Comparison of ENCODE assay signal across 10 cellular contexts in the genomic region with DNA sequence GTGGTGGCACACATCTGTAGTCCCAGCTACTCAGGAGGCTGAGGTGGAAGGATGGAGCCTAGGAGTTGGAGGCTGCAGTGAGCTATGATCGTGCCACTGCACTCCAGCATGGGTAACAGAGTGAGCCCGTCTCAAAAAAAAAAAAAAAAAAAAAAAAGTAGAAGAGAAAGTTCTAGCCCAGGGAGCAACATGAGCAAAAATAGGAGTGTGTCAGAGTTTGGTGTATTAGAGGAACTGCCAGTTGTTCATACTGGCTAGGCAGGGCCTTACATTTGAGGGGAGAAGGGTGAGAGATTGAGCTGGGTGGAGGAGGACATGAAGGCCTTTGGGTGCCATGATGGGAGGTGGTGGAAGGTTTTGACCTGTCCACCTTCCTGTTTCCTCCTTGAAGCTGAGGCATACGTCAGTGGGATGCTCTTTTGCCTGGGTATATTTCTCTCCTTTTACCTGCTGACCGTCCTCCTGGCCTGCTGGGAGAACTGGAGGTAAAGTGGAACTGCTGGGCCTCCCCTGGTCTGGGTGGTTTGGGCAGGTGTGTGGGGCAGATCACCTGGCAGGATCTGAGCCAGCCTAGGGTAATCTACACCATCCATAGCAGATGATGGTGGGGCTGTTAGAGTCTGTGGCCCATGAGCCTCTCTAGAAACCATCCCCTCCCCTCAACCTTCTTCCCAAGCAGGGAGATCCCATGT. TPM values are rescaled to one million over a fixed set of nuclear protein-coding genes. Genes with fewer than 3 reads are reported as not detected.
A peak's percentile ranks its signal among the peaks of the same experiment; 100 is the strongest.
DNase-seq lines count a peak whose midpoint lies in the region; ATAC-seq and TF ChIP-seq lines count a peak whose summit lies in the region.
"Had no signal": no experiment of that assay in that cellular context is flagged by ENCODE, and none has a peak within 500 bp of the region (broad histone marks: within the 10 kb centered on the region; RNA-seq: fewer than 3 reads in every experiment).

No MANE protein-coding gene starts in this region.

- no peak overlapping the region for H2AFZ ChIP-seq in H9 (ENCODE audit: low read length)

- H3K23me2 ChIP-seq in H9 (ENCODE audit: insufficient read length, low read depth, low read length, poor library complexity, severe bottlenecking) = no peaks in the 10 kb centered on the region

- no peak overlapping the region for H2BK12ac ChIP-seq in H9 (ENCODE audit: insufficient read length, low read depth, low read length)

- H3K14ac ChIP-seq in H9 (ENCODE audit: insufficient read depth, low read length) = no peak overlapping the region

- H3K9ac ChIP-seq in H9 (ENCODE audit: extremely low read depth, insufficient read length, low read length) = no peak overlapping the region

- no peak overlapping the region for H4K8ac ChIP-seq in H9 (replicated peaks; ENCODE audit: insufficient read length, low read depth, low read length)

- no peak overlapping the region for H3K27ac ChIP-seq in naive thymus-derived CD4-positive, alpha-beta T cell (ENCODE audit: low read depth, low read length)
- no peak overlapping the region for H3K27ac ChIP-seq in H9 (ENCODE audit: insufficient read length, low read depth, low read length)
- H3K27ac ChIP-seq in esophagus squamous epithelium = peak overlapping the region in 2 of 4 donors; percentile 50 to 52

- H4K20me1 ChIP-seq in H9 (ENCODE audit: control insufficient read depth, insufficient read depth, insufficient read length) = no peaks in the 10 kb centered on the region

- no peaks in the 10 kb centered on the region for H3K79me2 ChIP-seq in H9 (ENCODE audit: insufficient read depth, low read length)

- no peak overlapping the region for H3T11ph ChIP-seq in H9 (ENCODE audit: low read length)

- no peak overlapping the region for H3K56ac ChIP-seq in H9 (ENCODE audit: insufficient read length, low read depth, low read length)

- no peak for TF ChIP-seq POLR2A in esophagus squamous epithelium (IDR thresholded peaks at IDR 0.05)

- no peaks in the 10 kb centered on the region for H3K9me3 Mint-ChIP-seq in Caco-2 (ENCODE audit: unreplicated experiment)
- H3K9me3 Mint-ChIP-seq in activated B cell treated with CpG ODN at 0.5 μM for 24 hours = no peaks in the 10 kb centered on the region
- H3K9me3 Mint-ChIP-seq in naive thymus-derived CD4-positive, alpha-beta T cell = no peaks in the 10 kb centered on the region
- H3K9me3 Mint-ChIP-seq in H9 = no peaks in the 10 kb centered on the region

- BruUV-seq in Caco-2 (replicated peaks; lab: Mats Ljungman, UMichigan) = no TSS peak

- H2BK20ac ChIP-seq in H9 (ENCODE audit: low read depth, low read length, poor library complexity, severe bottlenecking) = no peak overlapping the region

- no peak overlapping the region for H2BK5ac ChIP-seq in H9 (ENCODE audit: insufficient read length, low read length)

- CTCF ChIA-PET in Caco-2 (lab: Charles Lee) = interaction anchor here (0.5 to 0.7 kb wide), 3 partner anchors 15 to 27 kb away, joined by 3 to 4 read pairs (median 3); no protein-coding TSS in a partner anchor
- CTCF ChIA-PET in activated B cell treated with CpG ODN at 0.5 μM for 24 hours (lab: Charles Lee) = no interaction called here
- CTCF ChIA-PET in naive thymus-derived CD4-positive, alpha-beta T cell (lab: Charles Lee) = no interaction called here

- H3K79me1 ChIP-seq in H9 (ENCODE audit: insufficient read depth, low read depth, low read length, poor library complexity, severe bottlenecking) = no peaks in the 10 kb centered on the region

- POLR2A ChIA-PET in Caco-2 (lab: Charles Lee) (interaction anchor here (0.6 kb wide), 2 partner anchors 18 to 124 kb away, joined by 3 to 10 read pairs; no protein-coding TSS in a partner anchor), activated B cell treated with CpG ODN at 0.5 μM for 24 hours (lab: Charles Lee) (interaction anchor here (0.6 to 5.9 kb wide), 14 partner anchors 19 to 1698 kb away, joined by 3 to 37 read pairs (median 8); partner anchors contain the start of gene PAFAH1B2)
- POLR2A ChIA-PET in naive thymus-derived CD4-positive, alpha-beta T cell (lab: Charles Lee) = interaction anchor here (1.0 kb wide), 1 partner anchor 16 kb away, joined by 3 read pairs; no protein-coding TSS in a partner anchor

- TF ChIP-seq CTCF in Caco-2 (IDR thresholded peaks at IDR 0.05; ENCODE audit: insufficient read depth in 1 of 2, low read depth in 1 of 2, low read length in 1 of 2, severe bottlenecking in 1 of 2, unreplicated experiment in 1 of 2) (no peak), activated B cell treated with CpG ODN at 0.5 μM for 24 hours (IDR thresholded peaks at IDR 0.05) (no peak), H9 (conservative IDR thresholded peaks at IDR 0.05) (no peak), esophagus squamous epithelium (IDR thresholded peaks at IDR 0.05) (no peak)

- H3K4ac ChIP-seq in H9 (ENCODE audit: low read depth, low read length) = no peak overlapping the region

- ATAC-seq in activated B cell treated with CpG ODN at 0.5 μM for 24 hours (ENCODE audit: low read depth) (peak; percentile 38), GM19351 (IDR thresholded peaks at IDR 0.05; ENCODE audit: unreplicated experiment) (no peak)
- peak; percentile 55 for ATAC-seq in naive thymus-derived CD4-positive, alpha-beta T cell

- H3K4me1 ChIP-seq in Caco-2 (peaks cover 12% of the 10 kb centered on the region), H9 (ENCODE audit: insufficient read depth, low read length) (no peaks in the 10 kb centered on the region), esophagus squamous epithelium (peaks cover 0 to 33% (median 9%) of the 10 kb centered on the region in 3 donors)
- H3K4me1 ChIP-seq in naive thymus-derived CD4-positive, alpha-beta T cell (ENCODE audit: control insufficient read depth in 2 of 2, insufficient read depth in 2 of 2, low read length in 2 of 2) = peaks cover 3% of the 10 kb centered on the region in 2 donors

- H3K18ac ChIP-seq in H9 (ENCODE audit: insufficient read length, low read depth, low read length) = no peak overlapping the region

- no CpG with 5 or more reads among the region's 4 CpGs for WGBS in H9 (ENCODE audit: extremely low coverage, insufficient read length, low lambda C conversion rate)
- WGBS in esophagus squamous epithelium, 2 donors = 58 to 80% methylated on average over 3 to 4 of the region's 4 CpGs

- H3K36me3 ChIP-seq in Caco-2 (ENCODE audit: control insufficient read depth, insufficient read depth, low read length) = peaks cover 16% of the 10 kb centered on the region
- H3K36me3 ChIP-seq in H7 (replicated peaks; ENCODE audit: control insufficient read depth, insufficient read depth, low read length) = peaks cover 3% of the 10 kb centered on the region
- peaks cover 0 to 56% (median 3%) of the 10 kb centered on the region in 3 experiments for H3K36me3 ChIP-seq in naive thymus-derived CD4-positive, alpha-beta T cell (ENCODE audit: control insufficient read depth in 2 of 3, insufficient read depth in 3 of 3, low read length in 3 of 3)
- peaks cover 8 to 92% (median 31%) of the 10 kb centered on the region in 3 donors for H3K36me3 ChIP-seq in esophagus squamous epithelium

- no peak overlapping the region for H3K4me2 ChIP-seq in H9 (ENCODE audit: insufficient read depth, insufficient read length, low read length)

- no peak overlapping the region for H3K4me3 Mint-ChIP-seq in Caco-2 (ENCODE audit: unreplicated experiment)
- H3K4me3 Mint-ChIP-seq in activated B cell treated with CpG ODN at 0.5 μM for 24 hours = peak overlapping the region; percentile 42
- peak overlapping the region in 1 of 10 donors; percentile 26 for H3K4me3 Mint-ChIP-seq in naive thymus-derived CD4-positive, alpha-beta T cell
- no peak overlapping the region for H3K4me3 Mint-ChIP-seq in H9

- no peak overlapping the region for H2BK120ac ChIP-seq in H9 (ENCODE audit: low read depth, low read length, poor library complexity, severe bottlenecking)

- no peak overlapping the region for H4K91ac ChIP-seq in H9 (ENCODE audit: insufficient read length, low read depth, low read length)

- DNase-seq in Caco-2 (peak in 1 of 2 experiments; percentile 27), H7 (peak; percentile 40), activated B cell treated with CpG ODN at 0.5 μM for 24 hours (no peak), H9 (no peak), esophagus squamous epithelium (lab: John Stamatoyannopoulos, UW) (no peak), midbrain (lab: John Stamatoyannopoulos, UW) (no peak)
- DNase-seq in naive thymus-derived CD4-positive, alpha-beta T cell = no peak
- DNase-seq: cortex of kidney, NCI-H1694 had no signal

- H2AK5ac ChIP-seq in H9 (ENCODE audit: insufficient read length, low read length) = no peak overlapping the region

- no peak overlapping the region for H4K5ac ChIP-seq in H9 (ENCODE audit: insufficient read length, low read depth, low read length)

- H2BK15ac ChIP-seq in H9 (ENCODE audit: low read depth, low read length) = no peak overlapping the region

- H3K27ac Mint-ChIP-seq in Caco-2 (ENCODE audit: unreplicated experiment) = peak overlapping the region; percentile 3
- peak overlapping the region; percentile 94 for H3K27ac Mint-ChIP-seq in activated B cell treated with CpG ODN at 0.5 μM for 24 hours
- H3K27ac Mint-ChIP-seq in naive thymus-derived CD4-positive, alpha-beta T cell = peak overlapping the region in 4 of 9 donors; percentile 21 to 55 (median 37)
- H3K27ac Mint-ChIP-seq in H9 = no peak overlapping the region; a peak in 2 of 7 replicates

- H3K27me3 ChIP-seq in Caco-2 (replicated peaks; ENCODE audit: control insufficient read depth, insufficient read depth, low read length) (no peaks in the 10 kb centered on the region), H7 (ENCODE audit: control insufficient read depth, insufficient read depth, low read length) (no peaks in the 10 kb centered on the region), H9 (ENCODE audit: insufficient read depth, low read length) (no peaks in the 10 kb centered on the region), esophagus squamous epithelium (no peaks in the 10 kb centered on the region)
- H3K27me3 ChIP-seq in naive thymus-derived CD4-positive, alpha-beta T cell (ENCODE audit: control insufficient read depth in 2 of 2, insufficient read depth in 2 of 2, low read length in 2 of 2) = no peaks in the 10 kb centered on the region

- intact Hi-C loops in Caco-2 (cut with micrococcal nuclease; ENCODE audit: unreplicated experiment) = no loop called here
- intact Hi-C loops in activated B cell treated with CpG ODN at 0.5 μM for 24 hours (cut with micrococcal nuclease) = no loop called here
- intact Hi-C loops in naive thymus-derived CD4-positive, alpha-beta T cell (cut with micrococcal nuclease) = no loop called here
- intact Hi-C loops in esophagus squamous epithelium (cut with DNase I) = no loop called here

- H3K4me1 Mint-ChIP-seq in Caco-2 (ENCODE audit: low read depth, unreplicated experiment) (peaks cover 11% of the 10 kb centered on the region), activated B cell treated with CpG ODN at 0.5 μM for 24 hours (peaks cover 80% of the 10 kb centered on the region), H9 (peaks cover 3 to 4% of the 10 kb centered on the region in 2 experiments)
- H3K4me1 Mint-ChIP-seq in naive thymus-derived CD4-positive, alpha-beta T cell = peaks cover 3 to 20% (median 6%) of the 10 kb centered on the region in 7 donors

- H3K9me3 ChIP-seq in Caco-2 = no peaks in the 10 kb centered on the region
- no peaks in the 10 kb centered on the region for H3K9me3 ChIP-seq in naive thymus-derived CD4-positive, alpha-beta T cell (ENCODE audit: control insufficient read depth in 2 of 3, low read length in 3 of 3)
- no peaks in the 10 kb centered on the region for H3K9me3 ChIP-seq in H9 (ENCODE audit: control insufficient read depth, low read depth, low read length)
- H3K9me3 ChIP-seq in esophagus squamous epithelium = no peaks in the 10 kb centered on the region

- H3K36me3 Mint-ChIP-seq in Caco-2 (ENCODE audit: insufficient read depth, unreplicated experiment) = peaks cover 28% of the 10 kb centered on the region
- peaks cover 72% of the 10 kb centered on the region for H3K36me3 Mint-ChIP-seq in activated B cell treated with CpG ODN at 0.5 μM for 24 hours (ENCODE audit: low read depth)
- peaks cover 0 to 4% (median 0%) of the 10 kb centered on the region in 5 donors for H3K36me3 Mint-ChIP-seq in naive thymus-derived CD4-positive, alpha-beta T cell
- H3K36me3 Mint-ChIP-seq in H9 (ENCODE audit: insufficient read depth in 1 of 3, low read depth in 3 of 3) = peaks cover 3 to 37% (median 24%) of the 10 kb centered on the region in 3 experiments; a peak in 6 of 7 replicates

- H3K23ac ChIP-seq in H9 (ENCODE audit: insufficient read length, low read depth, low read length) = no peak overlapping the region

- H3K27me3 Mint-ChIP-seq in Caco-2 (ENCODE audit: insufficient read depth, unreplicated experiment) (no peaks in the 10 kb centered on the region), activated B cell treated with CpG ODN at 0.5 μM for 24 hours (no peaks in the 10 kb centered on the region), H9 (ENCODE audit: low read depth) (peaks cover 3% of the 10 kb centered on the region; the same call in 1 of the 2 replicates)
- H3K27me3 Mint-ChIP-seq in naive thymus-derived CD4-positive, alpha-beta T cell = no peaks in the 10 kb centered on the region

- H3K4me3 ChIP-seq in Caco-2 (ENCODE audit: low read depth, low read length) (no peak overlapping the region), H7 (ENCODE audit: insufficient read depth, low read depth, low read length) (no peak overlapping the region), esophagus squamous epithelium (no peak overlapping the region)
- no peak overlapping the region for H3K4me3 ChIP-seq in naive thymus-derived CD4-positive, alpha-beta T cell (ENCODE audit: low read length)

RNA-seq across cellular contexts. Expression of gene SIDT2, which starts 7.3 kb away (rescaled TPM):
- 57.2 and 61.7 TPM in 2 replicates for total RNA-seq in Caco-2 (2022)
- total RNA-seq in H7 (2014; rRNA removed; shearing (Covaris generic)) = 10.3 and 14.7 TPM in 2 replicates
- 96.7 and 115 TPM in 2 replicates for total RNA-seq in activated B cell treated with CpG ODN at 0.5 μM for 24 hours
- total RNA-seq in naive thymus-derived CD4-positive, alpha-beta T cell = 100 to 1,000 TPM in 2 of 5 experiments, 10 to 100 TPM in 3; 31.7 to 187 (median 60.5) TPM
- 1 to 10 TPM; 2.3 to 3.1 TPM for polyA plus RNA-seq in naive thymus-derived CD4-positive, alpha-beta T cell
- total RNA-seq in H9 (2021) = 18.3 and 20.9 TPM in 2 replicates
- total RNA-seq in esophagus squamous epithelium = 10 to 100 TPM in 2 of 4 donors, 1 to 10 TPM in 2; 6.9 to 20.0 (median 9.4) TPM

RNA-seq across cellular contexts. Expression of gene TAGLN, which starts 13.3 kb away (rescaled TPM):
- total RNA-seq in Caco-2 (2022) (303 and 588 TPM in 2 replicates), activated B cell treated with CpG ODN at 0.5 μM for 24 hours (14.2 and 17.9 TPM in 2 replicates), H9 (2021) (176 and 188 TPM in 2 replicates), esophagus squamous epithelium (1,000 to 10,000 TPM in 1 of 4 donors, 100 to 1,000 TPM in 2, 10 to 100 TPM in 1; 64.8 to 1,356 (median 373) TPM)
- total RNA-seq in H7 (2014; rRNA removed; shearing (Covaris generic)) = 188 and 343 TPM in 2 replicates
- 10 to 100 TPM in 4 of 5 experiments, 1 to 10 TPM in 1; 6.4 to 28.0 (median 18.2) TPM for total RNA-seq in naive thymus-derived CD4-positive, alpha-beta T cell
- polyA plus RNA-seq in naive thymus-derived CD4-positive, alpha-beta T cell = 1 to 10 TPM in 1 of 2 donors, under 1 TPM in 1; 0.32 to 1.0 TPM

RNA-seq across cellular contexts. Expression of gene PAFAH1B2, which starts 41.8 kb away (rescaled TPM):
- total RNA-seq in Caco-2 (2022) (167 and 168 TPM in 2 replicates), activated B cell treated with CpG ODN at 0.5 μM for 24 hours (71.3 and 78.7 TPM in 2 replicates), H9 (2021) (158 and 161 TPM in 2 replicates), esophagus squamous epithelium (10 to 100 TPM; 33.2 to 64.0 (median 48.5) TPM)
- total RNA-seq in H7 (2014; rRNA removed; shearing (Covaris generic)) = 138 and 159 TPM in 2 replicates
- 10 to 100 TPM; 48.9 to 62.0 (median 55.8) TPM for total RNA-seq in naive thymus-derived CD4-positive, alpha-beta T cell
- polyA plus RNA-seq in naive thymus-derived CD4-positive, alpha-beta T cell = 10 to 100 TPM; 13.6 to 18.2 TPM

RNA-seq across cellular contexts. Expression of gene PCSK7, which starts 46.0 kb away (rescaled TPM):
- 120 and 132 TPM in 2 replicates for total RNA-seq in Caco-2 (2022)
- total RNA-seq in H7 (2014; rRNA removed; shearing (Covaris generic)) = 28.4 and 29.3 TPM in 2 replicates
- total RNA-seq in activated B cell treated with CpG ODN at 0.5 μM for 24 hours = 274 and 341 TPM in 2 replicates
- 100 to 1,000 TPM; 196 to 319 (median 312) TPM for total RNA-seq in naive thymus-derived CD4-positive, alpha-beta T cell
- 10 to 100 TPM; 45.4 to 71.4 TPM for polyA plus RNA-seq in naive thymus-derived CD4-positive, alpha-beta T cell
- total RNA-seq in H9 (2021) = 50.7 and 53.9 TPM in 2 replicates
- 10 to 100 TPM; 28.7 to 53.3 (median 45.0) TPM for total RNA-seq in esophagus squamous epithelium

RNA-seq across cellular contexts. Expression of gene RNF214, which starts 46.6 kb away (rescaled TPM):
- 51.2 and 55.8 TPM in 2 replicates for total RNA-seq in Caco-2 (2022)
- total RNA-seq in H7 (2014; rRNA removed; shearing (Covaris generic)) = 10.1 and 14.9 TPM in 2 replicates
- 18.7 and 22.3 TPM in 2 replicates for total RNA-seq in activated B cell treated with CpG ODN at 0.5 μM for 24 hours
- total RNA-seq in naive thymus-derived CD4-positive, alpha-beta T cell = 10 to 100 TPM; 16.6 to 36.0 (median 24.0) TPM
- 10 to 100 TPM in 1 of 2 donors, 1 to 10 TPM in 1; 9.7 to 10.2 TPM for polyA plus RNA-seq in naive thymus-derived CD4-positive, alpha-beta T cell
- 25.4 and 26.0 TPM in 2 replicates for total RNA-seq in H9 (2021)
- total RNA-seq in esophagus squamous epithelium = 10 to 100 TPM in 1 of 4 donors, 1 to 10 TPM in 3; 5.0 to 10.5 (median 5.6) TPM

Comparison
In these comparisons a context has a peak if more than half of its experiments do, and no peak if none do; other contexts are left out.
1. H3K27ac Mint-ChIP-seq: peak in Caco-2 (single experiment) and activated B cell treated with CpG ODN at 0.5 μM for 24 hours (single experiment); none in H9 (0 of 3).